ENCODE assay signal across 8 cellular contexts in genomic region chr9:131402073-131402472, GRCh38. TPM values are rescaled to one million over a fixed set of nuclear protein-coding genes. Genes with fewer than 3 reads are reported as not detected.
DNase-seq lines count a peak whose midpoint lies in the region; ATAC-seq and TF ChIP-seq lines count a peak whose summit lies in the region.

No MANE protein-coding gene starts in this region.

- H3K9me3 ChIP-seq in GM23248 (ENCODE audit: low read depth) (no peaks in the 10 kb centered on the region), esophagus squamous epithelium (no peaks in the 10 kb centered on the region), skeletal muscle satellite cell (replicated peaks; ENCODE audit: low read length) (no peaks in the 10 kb centered on the region)

- peaks cover 68% of the 10 kb centered on the region for H3F3A ChIP-seq in GM23248 (ENCODE audit: insufficient read depth)

- H3K4me1 ChIP-seq in GM23248 (ENCODE audit: insufficient read depth), result peaks cover 85% of the 10 kb centered on the region
- H3K4me1 ChIP-seq in esophagus squamous epithelium, result peaks cover 77 to 100% (median 93%) of the 10 kb centered on the region in 3 donors
- H3K4me1 ChIP-seq in skeletal muscle satellite cell (ENCODE audit: control insufficient read depth, insufficient read depth, low read length), result peaks cover 68% of the 10 kb centered on the region

- intact Hi-C loops in esophagus squamous epithelium (cut with DNase I), result no loop called here

- WGBS in GM23248 (ENCODE audit: low coverage in 1 of 2, low lambda C conversion rate in 2 of 2, missing lambda C conversion rate in 2 of 2), 2 experiments, result 29 to 34% methylated on average over 6 of the region's 6 CpGs
- 61 to 80% methylated on average over 4 to 6 of the region's 6 CpGs for WGBS in esophagus squamous epithelium, 2 donors

- CTCF ChIA-PET in RWPE1 (lab: Yijun Ruan, JAX), result interaction anchor here (0.6 to 1.5 kb wide), 3 partner anchors 11 to 19 kb away, joined by 3 to 4 read pairs (median 4); no protein-coding TSS in a partner anchor

- POLR2A ChIA-PET in RWPE1 (lab: Yijun Ruan, JAX; ENCODE audit: low non-redundant PET), result no interaction called here

- peaks cover 99% of the 10 kb centered on the region for H3K79me2 ChIP-seq in GM23248 (ENCODE audit: insufficient read depth)

- DNase-seq in GM23248, result peak; percentile 87
- no peak for DNase-seq in RWPE1 (ENCODE audit: low spot score)
- no peak for DNase-seq in esophagus squamous epithelium (lab: John Stamatoyannopoulos, UW)
- DNase-seq in NCI-H1105 treated with DMSO at 0.1 percent for 48 hours (lab: John Stamatoyannopoulos, UW), result no peak
- DNase-seq in SIG-M5 treated with dmso at 0.1 percent for 504 hours (lab: John Stamatoyannopoulos, UW; ENCODE audit: unreplicated experiment), result no peak
- no peak for DNase-seq in GF-D8 (lab: John Stamatoyannopoulos, UW)

- no peaks in the 10 kb centered on the region for H3K9me2 ChIP-seq in GM23248 (ENCODE audit: insufficient read depth)

- H3K4me2 ChIP-seq in GM23248 (ENCODE audit: unreplicated experiment) (peak overlapping the region; percentile 96), skeletal muscle satellite cell (ENCODE audit: low read length) (peak overlapping the region; percentile 82)

- TF ChIP-seq CTCF in RWPE1 (conservative IDR thresholded peaks at IDR 0.05; ENCODE audit: low read depth) (no peak), esophagus squamous epithelium (IDR thresholded peaks at IDR 0.05) (no peak)

- in situ Hi-C loops in GM23248 (cut with MboI), result no loop called here

- H2AFZ ChIP-seq in GM23248, result no peak overlapping the region

- H3K4me3 ChIP-seq in GM23248 (peak overlapping the region; percentile 66), esophagus squamous epithelium (peak overlapping the region in 1 of 4 donors; percentile 49), skeletal muscle satellite cell (ENCODE audit: low read length) (peak overlapping the region; percentile 56)

- H3K36me3 ChIP-seq in GM23248 (ENCODE audit: low read depth) (no peaks in the 10 kb centered on the region), esophagus squamous epithelium (no peaks in the 10 kb centered on the region), skeletal muscle satellite cell (ENCODE audit: insufficient read depth, low read length) (no peaks in the 10 kb centered on the region)

- no peak for TF ChIP-seq POLR2A in esophagus squamous epithelium (IDR thresholded peaks at IDR 0.05)

- H4K20me1 ChIP-seq in GM23248 (ENCODE audit: insufficient read depth), result peaks cover 52% of the 10 kb centered on the region

- peak overlapping the region; percentile 82 for H3K9ac ChIP-seq in GM23248
- peak overlapping the region; percentile 70 for H3K9ac ChIP-seq in skeletal muscle satellite cell (ENCODE audit: low read depth, low read length)

- no peak for ATAC-seq in GM21529 (IDR thresholded peaks at IDR 0.05; ENCODE audit: unreplicated experiment)

- peak overlapping the region; percentile 96 for H3K27ac ChIP-seq in GM23248
- H3K27ac ChIP-seq in RWPE1, result peak overlapping the region; percentile 83
- H3K27ac ChIP-seq in esophagus squamous epithelium, result peak overlapping the region; percentile 41 to 85 (median 76)

- no peaks in the 10 kb centered on the region for H3K27me3 ChIP-seq in GM23248 (replicated peaks; ENCODE audit: insufficient read depth)
- no peaks in the 10 kb centered on the region for H3K27me3 ChIP-seq in esophagus squamous epithelium
- H3K27me3 ChIP-seq in skeletal muscle satellite cell (ENCODE audit: control insufficient read depth, insufficient read depth, low read length), result no peaks in the 10 kb centered on the region

RNA-seq across cellular contexts. Expression of gene PRRC2B, which starts 8.2 kb away (rescaled TPM):
- 53.7 and 68.3 TPM in 2 replicates for total RNA-seq in GM23248 (2014; rRNA removed; shearing (Covaris generic))
- polyA plus RNA-seq in GM23248 (2016; fragmentation: Nextera tagmentation; extraction: Ambion mirVana), result 25.2 and 30.9 TPM in 2 replicates
- total RNA-seq in esophagus squamous epithelium, result 10 to 100 TPM; 46.6 to 73.8 (median 62.9) TPM
- 51.7 and 54.2 TPM in 2 replicates for total RNA-seq in skeletal muscle satellite cell (2012; rRNA removed)
